In the genomic region with DNA sequence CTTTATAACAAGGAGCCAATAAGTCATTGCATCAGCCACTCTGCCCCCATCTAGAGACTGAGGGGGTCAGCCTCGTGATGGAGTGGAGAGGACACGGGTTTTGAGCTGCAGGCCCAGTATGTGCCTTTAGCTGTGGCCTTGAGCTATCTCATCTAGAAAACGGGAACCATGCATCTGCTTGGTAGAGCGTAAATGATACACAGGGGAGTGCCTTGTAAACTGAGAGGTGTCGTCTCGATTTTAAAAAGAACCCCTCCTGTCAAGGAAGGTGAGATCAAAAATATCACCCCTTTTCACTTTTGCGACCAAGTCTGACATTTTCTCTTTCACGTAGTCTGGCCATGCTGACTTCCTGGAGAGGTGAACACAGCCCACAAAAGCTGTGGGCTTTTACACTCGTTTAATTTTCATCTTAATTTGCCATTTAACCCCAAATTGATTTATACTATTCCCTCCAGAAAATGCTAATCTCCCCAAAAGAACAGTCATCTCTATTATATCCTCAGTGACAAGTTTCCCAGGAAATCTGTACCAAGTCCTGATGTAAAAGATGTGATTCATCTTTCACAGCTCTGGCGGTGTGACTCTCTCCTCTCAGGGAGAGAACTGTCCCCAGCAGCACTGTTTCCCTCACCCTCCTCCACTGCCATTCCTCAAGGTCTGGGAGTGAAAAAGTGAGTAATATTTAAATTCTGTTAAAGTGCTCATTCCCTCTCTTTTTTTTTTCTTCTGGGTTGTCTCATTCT, we compare ENCODE assay signal across 8 cellular contexts. TPM values are rescaled to one million over a fixed set of nuclear protein-coding genes. Genes with fewer than 3 reads are reported as not detected.
A peak's percentile ranks its signal among the peaks of the same experiment; 100 is the strongest.
DNase-seq lines count a peak whose midpoint lies in the region; ATAC-seq, FAIRE-seq and TF ChIP-seq lines count a peak whose summit lies in the region.

No MANE protein-coding gene starts in this region.

- FAIRE-seq in kidney (lab: Jason Lieb, UNC) = no peak

- H3K27ac Mint-ChIP-seq in CD8-positive, alpha-beta T cell = peak overlapping the region; percentile 92

- H3K27me3 Mint-ChIP-seq in CD8-positive, alpha-beta T cell (ENCODE audit: low read depth) = no peaks in the 10 kb centered on the region

- H3K9me3 Mint-ChIP-seq in CD8-positive, alpha-beta T cell = no peaks in the 10 kb centered on the region

- H3K9ac ChIP-seq in kidney (ENCODE audit: low read length in 2 of 2) = no peak overlapping the region

- peak overlapping the region; percentile 66 for H3K4me3 Mint-ChIP-seq in CD8-positive, alpha-beta T cell

- peak overlapping the region; percentile 50 for H3K27ac ChIP-seq in CD8-positive, alpha-beta T cell (ENCODE audit: low read depth, low read length)
- no peak overlapping the region for H3K27ac ChIP-seq in kidney (ENCODE audit: low read depth in 2 of 2, low read length in 2 of 2)

- peak in 1 of 7 experiments; percentile 28 for DNase-seq in CD8-positive, alpha-beta T cell
- peak; percentile 26 for DNase-seq in amniotic epithelial cell (ENCODE audit: low read depth)
- peak; percentile 28 to 40 for DNase-seq in stimulated activated CD4-positive, alpha-beta T cell treated with anti-CD3 and anti-CD28 coated beads, Interleukin-4, amount 100 ng/mL, for 4 hours
- DNase-seq in kidney = no peak
- no peak for DNase-seq in C1 segment of cervical spinal cord (lab: John Stamatoyannopoulos, UW)
- DNase-seq in NCI-H146 (lab: John Stamatoyannopoulos, UW) = no peak

- CTCF ChIA-PET in CD8-positive, alpha-beta T cell (lab: Charles Lee) = interaction anchor here (1.0 to 3.6 kb wide), 6 partner anchors 15 to 232 kb away, joined by 3 to 21 read pairs (median 5); a partner anchor contains a TSS

- peaks cover 94% of the 10 kb centered on the region for H3K4me1 Mint-ChIP-seq in CD8-positive, alpha-beta T cell (ENCODE audit: low read depth)

- no peaks in the 10 kb centered on the region for H3K27me3 ChIP-seq in CD8-positive, alpha-beta T cell (ENCODE audit: insufficient read depth, low read length)

- POLR2A ChIA-PET in CD8-positive, alpha-beta T cell (lab: Charles Lee) = interaction anchor here (0.6 to 4.4 kb wide), 12 partner anchors 11 to 233 kb away, joined by 3 to 31 read pairs (median 4); a partner anchor contains a TSS

- H3K9me3 ChIP-seq in CD8-positive, alpha-beta T cell (ENCODE audit: low read length) = no peaks in the 10 kb centered on the region
- H3K9me3 ChIP-seq in kidney (ENCODE audit: control insufficient read depth in 1 of 2, low read length in 2 of 2) = no peaks in the 10 kb centered on the region

- no peaks in the 10 kb centered on the region for H3K36me3 ChIP-seq in CD8-positive, alpha-beta T cell (ENCODE audit: insufficient read depth, low read length)
- H3K36me3 ChIP-seq in kidney (ENCODE audit: control insufficient read depth in 1 of 2, insufficient read depth in 2 of 2, low read length in 2 of 2) = no peaks in the 10 kb centered on the region

- intact Hi-C loops in CD8-positive, alpha-beta T cell (cut with DNase I, micrococcal nuclease) = loop anchor here in 1 of 2 experiments (2.0 kb wide), 1 partner anchor 15 kb away; no protein-coding TSS in a partner anchor
- intact Hi-C loops in kidney (cut with DNase I) = no loop called here

- peaks cover 86% of the 10 kb centered on the region for H3K4me1 ChIP-seq in CD8-positive, alpha-beta T cell (ENCODE audit: insufficient read depth, low read length)
- no peaks in the 10 kb centered on the region for H3K4me1 ChIP-seq in kidney (ENCODE audit: control insufficient read depth in 1 of 2, insufficient read depth in 1 of 2, low read depth in 1 of 2, low read length in 2 of 2)

- peaks cover 3% of the 10 kb centered on the region for H3K36me3 Mint-ChIP-seq in CD8-positive, alpha-beta T cell

- H3K4me3 ChIP-seq in CD8-positive, alpha-beta T cell (ENCODE audit: low read depth, low read length) = peak overlapping the region; percentile 16
- H3K4me3 ChIP-seq in kidney (ENCODE audit: low read length in 2 of 2) = no peak overlapping the region

- TF ChIP-seq CTCF in CD8-positive, alpha-beta T cell (IDR thresholded peaks at IDR 0.05) = no peak
- TF ChIP-seq CTCF in kidney (IDR thresholded peaks at IDR 0.05; ENCODE audit: borderline replicate concordance, extremely low read depth, insufficient read depth) = no peak

- ATAC-seq in CD8-positive, alpha-beta T cell = peak; percentile 2
- peak; percentile 45 for ATAC-seq in GM19438 (IDR thresholded peaks at IDR 0.05; ENCODE audit: low read depth, unreplicated experiment)
- ATAC-seq in HG03439 (IDR thresholded peaks at IDR 0.05; ENCODE audit: unreplicated experiment) = peak; percentile 48

RNA-seq across cellular contexts. Expression of a gene that starts 30.6 kb away (rescaled TPM):
- total RNA-seq in CD8-positive, alpha-beta T cell = 10 to 100 TPM; 38.2 to 39.6 TPM
- total RNA-seq in kidney = 8.3 TPM
- polyA plus RNA-seq in kidney (ENCODE audit: insufficient read depth, low read depth, low replicate concordance) = 8.0 TPM

Comparison
In these comparisons a context has a peak if more than half of its experiments do, and no peak if none do; other contexts are left out.
1. DNase-seq: peak in amniotic epithelial cell (single experiment) and stimulated activated CD4-positive, alpha-beta T cell treated with anti-CD3 and anti-CD28 coated beads, Interleukin-4, amount 100 ng/mL, for 4 hours (2 of 2); none in kidney (single experiment), C1 segment of cervical spinal cord (0 of 14) and NCI-H146 (single experiment).
2. Peak in every context shown above with its lines, with median percentiles within 50 percentile points of each other: ATAC-seq.